In the genomic region with DNA sequence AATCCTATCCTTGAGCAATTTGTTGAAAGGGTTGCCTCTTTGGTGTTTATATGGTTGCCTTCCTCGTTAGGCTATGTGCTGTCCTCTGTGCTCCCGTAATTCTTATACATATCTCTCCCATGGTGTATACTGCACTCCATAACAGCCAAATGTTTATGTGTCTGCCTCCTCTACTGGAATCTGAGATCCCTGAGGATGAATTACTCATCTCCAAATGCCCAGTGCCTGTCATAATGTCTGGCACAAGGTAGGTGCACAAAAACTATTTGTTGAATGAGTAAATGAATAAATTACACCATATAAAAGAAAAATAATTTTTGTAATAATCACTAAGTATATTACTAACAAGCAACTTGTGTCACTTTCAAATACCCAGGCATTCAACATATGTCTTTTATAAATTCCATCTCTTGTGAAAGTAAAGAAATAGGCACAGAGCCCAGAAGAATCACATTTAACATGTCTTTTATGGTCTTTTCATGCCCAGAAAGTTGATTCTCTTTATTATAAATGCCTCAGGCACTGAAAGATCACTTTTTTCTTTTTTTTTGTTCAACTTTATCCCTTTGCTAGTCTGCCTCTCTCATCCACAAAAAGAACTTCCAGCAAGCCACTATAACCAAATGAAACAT, we compare ENCODE assay signal across 21 cellular contexts.
"Had no signal": no experiment of that assay in that cellular context is flagged by ENCODE, and none has a peak within 500 bp of the region (broad histone marks: within the 10 kb centered on the region; RNA-seq: fewer than 3 reads in every experiment).

No MANE protein-coding gene starts in this region.

- H3K4me3 ChIP-seq: right atrium auricular region, skin epidermis, tibial nerve, uterus had no signal

- H3K27me3 ChIP-seq: brain microvascular endothelial cell, right atrium auricular region, tibial nerve, uterus had no signal

- H3K27ac Mint-ChIP-seq: activated CD4-positive, alpha-beta T cell treated with anti-CD3 and anti-CD28 coated beads, Interleukin-2, amount 10 ng/mL, durations not matched to agents 7 days and 5 days; activated naive CD8-positive, alpha-beta T cell treated with anti-CD3 and anti-CD28 coated beads for 36 hours; dendritic cell treated with granulocyte-macrophage colony-stimulating factor and Interleukin-4, amounts not matched to agents 40 ng/mL and 50 ng/mL, for 4 days; memory B cell; natural killer cell; progenitor cell of endocrine pancreas had no signal

- H3K4me3 Mint-ChIP-seq: activated CD4-positive, alpha-beta T cell treated with anti-CD3 and anti-CD28 coated beads, Interleukin-2, amount 10 ng/mL, durations not matched to agents 7 days and 5 days; activated naive CD8-positive, alpha-beta T cell treated with anti-CD3 and anti-CD28 coated beads for 36 hours; dendritic cell treated with granulocyte-macrophage colony-stimulating factor and Interleukin-4, amounts not matched to agents 40 ng/mL and 50 ng/mL, for 4 days; memory B cell; natural killer cell had no signal

- DNase-seq: activated CD4-positive, alpha-beta T cell treated with anti-CD3 and anti-CD28 coated beads, Interleukin-2, amount 10 ng/mL, durations not matched to agents 7 days and 5 days; activated CD8-positive, alpha-beta memory T cell treated with anti-CD3 and anti-CD28 coated beads for 24 hours; activated gamma-delta T cell treated with Interleukin-2 at 50 U/mL for 16 hours; activated naive CD8-positive, alpha-beta T cell treated with anti-CD3 and anti-CD28 coated beads for 36 hours; brain microvascular endothelial cell; cerebellar nuclear complex; effector memory CD4-positive, alpha-beta T cell; hypothalamus; left ventricle myocardium superior; natural killer cell; stimulated activated CD4-positive, alpha-beta T cell treated with anti-CD3 and anti-CD28 coated beads, Interleukin-15, amount 100 ng/mL, for 24 hours; stimulated activated CD4-positive, alpha-beta T cell treated with anti-CD3 and anti-CD28 coated beads, Interleukin-4, amount 100 ng/mL, for 1 hour; stimulated activated naive CD4-positive, alpha-beta T cell; substantia nigra; uterus had no signal

- H3K27me3 Mint-ChIP-seq: dendritic cell treated with granulocyte-macrophage colony-stimulating factor and Interleukin-4, amounts not matched to agents 40 ng/mL and 50 ng/mL, for 4 days; progenitor cell of endocrine pancreas had no signal

- H3K36me3 ChIP-seq: brain microvascular endothelial cell, right atrium auricular region, tibial nerve, uterus had no signal

- H3K4me1 Mint-ChIP-seq: activated CD4-positive, alpha-beta T cell treated with anti-CD3 and anti-CD28 coated beads, Interleukin-2, amount 10 ng/mL, durations not matched to agents 7 days and 5 days; activated naive CD8-positive, alpha-beta T cell treated with anti-CD3 and anti-CD28 coated beads for 36 hours; memory B cell; natural killer cell had no signal

- H3K27ac ChIP-seq: brain microvascular endothelial cell, right atrium auricular region, skin epidermis, tibial nerve, uterus had no signal

- H3K9me3 ChIP-seq: right atrium auricular region, uterus had no signal

- H3K9me3 Mint-ChIP-seq: activated CD4-positive, alpha-beta T cell treated with anti-CD3 and anti-CD28 coated beads, Interleukin-2, amount 10 ng/mL, durations not matched to agents 7 days and 5 days had no signal

- H3K36me3 Mint-ChIP-seq: activated naive CD8-positive, alpha-beta T cell treated with anti-CD3 and anti-CD28 coated beads for 36 hours; memory B cell; natural killer cell had no signal

- H3K4me1 ChIP-seq: right atrium auricular region, tibial nerve, uterus had no signal
